Comparison of ENCODE assay signal across 20 cellular contexts in genomic region chr17:36665417-36665816, GRCh38.
DNase-seq lines count a peak whose midpoint lies in the region; ATAC-seq, FAIRE-seq and TF ChIP-seq lines count a peak whose summit lies in the region.
"Had no signal": no experiment of that assay in that cellular context is flagged by ENCODE, and none has a peak within 500 bp of the region (broad histone marks: within the 10 kb centered on the region; RNA-seq: fewer than 3 reads in every experiment).

No MANE protein-coding gene starts in this region.

- 74% methylated on average over 10 of the region's 11 CpGs for WGBS in mammary epithelial cell (ENCODE audit: low coverage, missing lambda C conversion rate)
- WGBS in suprapubic skin = 59% methylated on average over 11 of the region's 11 CpGs

- no peak overlapping the region for H3K27ac Mint-ChIP-seq in activated CD8-positive, alpha-beta memory T cell treated with anti-CD3 and anti-CD28 coated beads, Interleukin-2, amount 10 ng/mL, durations not matched to agents 7 days and 5 days
- H3K27ac Mint-ChIP-seq: nephron, progenitor cell of endocrine pancreas had no signal

- H3K36me3 Mint-ChIP-seq in activated CD8-positive, alpha-beta memory T cell treated with anti-CD3 and anti-CD28 coated beads, Interleukin-2, amount 10 ng/mL, durations not matched to agents 7 days and 5 days = no peaks in the 10 kb centered on the region

- no peak for TF ChIP-seq POLR2A in suprapubic skin (IDR thresholded peaks at IDR 0.05)

- CTCF ChIA-PET in mammary epithelial cell (lab: Charles Lee; ENCODE audit: low non-redundant PET) = no interaction called here
- CTCF ChIA-PET in activated CD8-positive, alpha-beta memory T cell treated with anti-CD3 and anti-CD28 coated beads, Interleukin-2, amount 10 ng/mL, durations not matched to agents 7 days and 5 days (lab: Charles Lee) = interaction anchor here (1.4 to 1.9 kb wide), 2 partner anchors 10 to 62 kb away, joined by 3 to 4 read pairs; no protein-coding TSS in a partner anchor

- H3K36me3 ChIP-seq in mammary epithelial cell (ENCODE audit: insufficient read depth, low read length) = no peaks in the 10 kb centered on the region
- H3K36me3 ChIP-seq in left lung = no peaks in the 10 kb centered on the region
- no peaks in the 10 kb centered on the region for H3K36me3 ChIP-seq in osteoblast (ENCODE audit: insufficient read depth, low read length)
- H3K36me3 ChIP-seq in suprapubic skin = no peaks in the 10 kb centered on the region

- H3K4me3 ChIP-seq in mammary epithelial cell (replicated peaks in 1 of 3; ENCODE audit: insufficient read depth in 1 of 3, low read depth in 2 of 3, low read length in 3 of 3) = no peak overlapping the region
- no peak overlapping the region for H3K4me3 ChIP-seq in left lung
- H3K4me3 ChIP-seq in osteoblast (ENCODE audit: insufficient read depth, low read length) = no peak overlapping the region
- H3K4me3 ChIP-seq in suprapubic skin = no peak overlapping the region
- H3K4me3 ChIP-seq: smooth muscle cell had no signal

- no peak overlapping the region for H3K9ac ChIP-seq in mammary epithelial cell (ENCODE audit: insufficient read depth, low read length)
- H3K9ac ChIP-seq: KMS-11 had no signal

- no peaks in the 10 kb centered on the region for H3K79me2 ChIP-seq in mammary epithelial cell (ENCODE audit: insufficient read depth, low read length)
- H3K79me2 ChIP-seq in osteoblast (ENCODE audit: insufficient read depth, low read length) = no peaks in the 10 kb centered on the region

- H3K27me3 Mint-ChIP-seq in activated CD8-positive, alpha-beta memory T cell treated with anti-CD3 and anti-CD28 coated beads, Interleukin-2, amount 10 ng/mL, durations not matched to agents 7 days and 5 days = peaks cover 3% of the 10 kb centered on the region

- H3K9me3 Mint-ChIP-seq in activated CD8-positive, alpha-beta memory T cell treated with anti-CD3 and anti-CD28 coated beads, Interleukin-2, amount 10 ng/mL, durations not matched to agents 7 days and 5 days (ENCODE audit: low read depth) = no peaks in the 10 kb centered on the region
- H3K9me3 Mint-ChIP-seq: nephron had no signal

- H3K27me3 ChIP-seq in mammary epithelial cell (ENCODE audit: insufficient read depth, low read length) = no peaks in the 10 kb centered on the region
- peaks cover 0 to 51% of the 10 kb centered on the region in 2 donors for H3K27me3 ChIP-seq in left lung
- H3K27me3 ChIP-seq in osteoblast (ENCODE audit: insufficient read depth, low read length) = peaks cover 5% of the 10 kb centered on the region
- peaks cover 35% of the 10 kb centered on the region for H3K27me3 ChIP-seq in suprapubic skin

- ATAC-seq in left lung = peak; percentile 86
- no peak for ATAC-seq in activated CD8-positive, alpha-beta memory T cell treated with anti-CD3 and anti-CD28 coated beads, Interleukin-2, amount 10 ng/mL, durations not matched to agents 7 days and 5 days

- H2AFZ ChIP-seq in mammary epithelial cell (ENCODE audit: low read depth, low read length) (no peak overlapping the region), osteoblast (ENCODE audit: low read length) (no peak overlapping the region)

- dilution Hi-C loops in mammary epithelial cell (cut with HindIII; ENCODE audit: low sequenced_read_pairs) = loop anchor here (5.0 kb wide), 1 partner anchor 222 kb away; no protein-coding TSS in a partner anchor

- no TSS peak for BruUV-seq in mammary epithelial cell (replicated peaks; lab: Mats Ljungman, UMichigan)

- DNase-seq in COLO829 (ENCODE audit: low spot score) = peak; percentile 23
- DNase-seq in HTR-8/SVneo (ENCODE audit: insufficient read length, low spot score) = peak; percentile 55
- peak; percentile 20 for DNase-seq in mammary epithelial cell
- no peak for DNase-seq in left lung
- DNase-seq in COLO668 (lab: John Stamatoyannopoulos, UW; ENCODE audit: unreplicated experiment) = no peak
- no peak for DNase-seq in osteoblast (ENCODE audit: insufficient read length, low spot score, missing footprints)
- no peak for DNase-seq in activated CD8-positive, alpha-beta memory T cell treated with anti-CD3 and anti-CD28 coated beads, Interleukin-2, amount 10 ng/mL, durations not matched to agents 7 days and 5 days
- no peak for DNase-seq in suprapubic skin (ENCODE audit: low spot score in 2 of 2)
- DNase-seq: activated gamma-delta T cell treated with Interleukin-2 at 50 U/mL for 16 hours, anterior cingulate cortex, C1 segment of cervical spinal cord, DMS153, NCI-H1092, NCI-H2081 treated with DMSO at 0.1 percent for 48 hours, NCI-H524, SHP77 had no signal

- no peak for TF ChIP-seq EP300 in suprapubic skin (IDR thresholded peaks at IDR 0.05)

- FAIRE-seq in HTR-8/SVneo (lab: Jason Lieb, UNC) = no peak

- peaks cover 11% of the 10 kb centered on the region for H3K4me1 Mint-ChIP-seq in activated CD8-positive, alpha-beta memory T cell treated with anti-CD3 and anti-CD28 coated beads, Interleukin-2, amount 10 ng/mL, durations not matched to agents 7 days and 5 days

- H3K9me3 ChIP-seq in mammary epithelial cell (replicated peaks; ENCODE audit: insufficient read depth, low read length) (no peaks in the 10 kb centered on the region), left lung (no peaks in the 10 kb centered on the region), osteoblast (ENCODE audit: low read depth, low read length) (no peaks in the 10 kb centered on the region), suprapubic skin (no peaks in the 10 kb centered on the region)

- H3K4me1 ChIP-seq in mammary epithelial cell (ENCODE audit: insufficient read depth, low read length) (no peaks in the 10 kb centered on the region), left lung (no peaks in the 10 kb centered on the region), osteoblast (ENCODE audit: insufficient read depth, low read length) (no peaks in the 10 kb centered on the region), suprapubic skin (no peaks in the 10 kb centered on the region)

- H4K20me1 ChIP-seq in mammary epithelial cell (ENCODE audit: insufficient read depth, low read length) (no peaks in the 10 kb centered on the region), osteoblast (ENCODE audit: insufficient read depth, low read length) (no peaks in the 10 kb centered on the region)

- in situ Hi-C loops in mammary epithelial cell (cut with MboI; ENCODE audit: low sequenced_read_pairs in 2 of 2) = no loop called here

- intact Hi-C loops in mammary epithelial cell (cut with micrococcal nuclease) (no loop called here), left lung (cut with DNase I) (no loop called here)

- TF ChIP-seq CTCF in mammary epithelial cell (conservative IDR thresholded peaks at IDR 0.05 in 1 of 2, IDR thresholded peaks at IDR 0.05 in 1 of 2; ENCODE audit: extremely low read depth in 1 of 2, insufficient read depth in 1 of 2, low read depth in 1 of 2, low read length in 2 of 2) = no peak
- TF ChIP-seq CTCF in left lung (IDR thresholded peaks at IDR 0.05) = no peak
- TF ChIP-seq CTCF in osteoblast (IDR thresholded peaks at IDR 0.05; ENCODE audit: extremely low read depth, low read depth, low read length) = no peak
- TF ChIP-seq CTCF in suprapubic skin (IDR thresholded peaks at IDR 0.05) = no peak

- H3K27ac ChIP-seq in mammary epithelial cell (ENCODE audit: insufficient read depth, low read depth, low read length) (no peak overlapping the region), left lung (no peak overlapping the region), osteoblast (ENCODE audit: low read depth, low read length) (no peak overlapping the region), suprapubic skin (no peak overlapping the region)
- H3K27ac ChIP-seq: KMS-11 had no signal

- H3K4me2 ChIP-seq in mammary epithelial cell (ENCODE audit: insufficient read depth, low read depth, low read length) (no peak overlapping the region), osteoblast (ENCODE audit: insufficient read depth, low read length) (no peak overlapping the region)
- H3K4me2 ChIP-seq: KMS-11, smooth muscle cell had no signal

- no peak overlapping the region for H3K4me3 Mint-ChIP-seq in activated CD8-positive, alpha-beta memory T cell treated with anti-CD3 and anti-CD28 coated beads, Interleukin-2, amount 10 ng/mL, durations not matched to agents 7 days and 5 days
- H3K4me3 Mint-ChIP-seq: nephron had no signal

Comparison
In these comparisons a context has a peak if more than half of its experiments do, and no peak if none do; other contexts are left out.
1. DNase-seq: peak in COLO829 (single experiment), HTR-8/SVneo (single experiment) and mammary epithelial cell (single experiment); none in left lung (0 of 2), COLO668 (single experiment), osteoblast (single experiment), activated CD8-positive, alpha-beta memory T cell treated with anti-CD3 and anti-CD28 coated beads, Interleukin-2, amount 10 ng/mL, durations not matched to agents 7 days and 5 days (single experiment) and suprapubic skin (0 of 2).